8 cellular contexts compared by ENCODE assay signal in genomic region chr5:125485003-125485641, GRCh38.
DNase-seq lines count a peak whose midpoint lies in the region; ATAC-seq and TF ChIP-seq lines count a peak whose summit lies in the region.

No MANE protein-coding gene starts in this region.

- no peak for TF ChIP-seq CTCF in astrocyte of the spinal cord (IDR thresholded peaks at IDR 0.05; ENCODE audit: low read depth, low read length)

- ATAC-seq in GM19351 (IDR thresholded peaks at IDR 0.05; ENCODE audit: unreplicated experiment) (peak; percentile 52), GM21723 (IDR thresholded peaks at IDR 0.05; ENCODE audit: unreplicated experiment) (no peak), GM18519 (IDR thresholded peaks at IDR 0.05; ENCODE audit: low FRiP score, unreplicated experiment) (no peak)
- peak; percentile 79 to 87 for ATAC-seq in stimulated activated naive B cell treated with anti-CD40 and anti-IgM and Interleukin-4, amounts not matched to agents 10 μg/mL and 1 μg/mL and 100 μg/mL, for 72 hours (replicated peaks)
- no peak for ATAC-seq in activated T-cell treated with anti-CD3 and anti-CD28 coated beads, Interleukin-2, amount 50 U/mL, for 4 hours

- no peaks in the 10 kb centered on the region for H3K9me3 Mint-ChIP-seq in stimulated activated naive B cell treated with anti-CD40 and anti-IgM and Interleukin-4, amounts not matched to agents 10 μg/mL and 1 μg/mL and 100 μg/mL, for 72 hours
- peaks cover 8% of the 10 kb centered on the region for H3K9me3 Mint-ChIP-seq in activated T-cell treated with anti-CD3 and anti-CD28 coated beads, Interleukin-2, amount 50 U/mL, for 4 hours

- peaks cover 0 to 13% of the 10 kb centered on the region in 2 donors for H3K27me3 Mint-ChIP-seq in stimulated activated naive B cell treated with anti-CD40 and anti-IgM and Interleukin-4, amounts not matched to agents 10 μg/mL and 1 μg/mL and 100 μg/mL, for 72 hours
- no peaks in the 10 kb centered on the region for H3K27me3 Mint-ChIP-seq in activated T-cell treated with anti-CD3 and anti-CD28 coated beads, Interleukin-2, amount 50 U/mL, for 4 hours (ENCODE audit: low read depth)

- in situ Hi-C loops in astrocyte of the spinal cord (cut with HindIII; ENCODE audit: low sequenced_read_pairs): no loop called here

- peak overlapping the region in 1 of 2 donors; percentile 49 for H3K4me3 Mint-ChIP-seq in stimulated activated naive B cell treated with anti-CD40 and anti-IgM and Interleukin-4, amounts not matched to agents 10 μg/mL and 1 μg/mL and 100 μg/mL, for 72 hours
- H3K4me3 Mint-ChIP-seq in activated T-cell treated with anti-CD3 and anti-CD28 coated beads, Interleukin-2, amount 50 U/mL, for 4 hours: no peak overlapping the region

- DNase-seq in NCI-H2107 treated with DMSO at 0.1 percent for 48 hours (lab: John Stamatoyannopoulos, UW; ENCODE audit: unreplicated experiment) (peak; percentile 91), astrocyte of the spinal cord (ENCODE audit: low read depth, low spot score) (peak; percentile 99), iris pigment epithelial cell (ENCODE audit: low read depth) (peak; percentile 94)
- no peak for DNase-seq in stimulated activated naive B cell treated with anti-CD40 and anti-IgM and Interleukin-4, amounts not matched to agents 10 μg/mL and 1 μg/mL and 100 μg/mL, for 72 hours
- DNase-seq in activated T-cell treated with anti-CD3 and anti-CD28 coated beads, Interleukin-2, amount 50 U/mL, for 4 hours: no peak

- no peak overlapping the region for H3K4me3 ChIP-seq in astrocyte of the spinal cord (ENCODE audit: low read depth, low read length)

- H3K4me1 Mint-ChIP-seq in stimulated activated naive B cell treated with anti-CD40 and anti-IgM and Interleukin-4, amounts not matched to agents 10 μg/mL and 1 μg/mL and 100 μg/mL, for 72 hours: peaks cover 4 to 12% of the 10 kb centered on the region in 2 donors
- no peaks in the 10 kb centered on the region for H3K4me1 Mint-ChIP-seq in activated T-cell treated with anti-CD3 and anti-CD28 coated beads, Interleukin-2, amount 50 U/mL, for 4 hours (ENCODE audit: low read depth)

- H3K27ac Mint-ChIP-seq in stimulated activated naive B cell treated with anti-CD40 and anti-IgM and Interleukin-4, amounts not matched to agents 10 μg/mL and 1 μg/mL and 100 μg/mL, for 72 hours: no peak overlapping the region

- H3K36me3 Mint-ChIP-seq in stimulated activated naive B cell treated with anti-CD40 and anti-IgM and Interleukin-4, amounts not matched to agents 10 μg/mL and 1 μg/mL and 100 μg/mL, for 72 hours: no peaks in the 10 kb centered on the region
- no peaks in the 10 kb centered on the region for H3K36me3 Mint-ChIP-seq in activated T-cell treated with anti-CD3 and anti-CD28 coated beads, Interleukin-2, amount 50 U/mL, for 4 hours (ENCODE audit: insufficient read depth)

Comparison
In these comparisons a context has a peak if more than half of its experiments do, and no peak if none do; other contexts are left out.
1. ATAC-seq: peak in GM19351 (single experiment) and stimulated activated naive B cell treated with anti-CD40 and anti-IgM and Interleukin-4, amounts not matched to agents 10 μg/mL and 1 μg/mL and 100 μg/mL, for 72 hours (2 of 2); none in activated T-cell treated with anti-CD3 and anti-CD28 coated beads, Interleukin-2, amount 50 U/mL, for 4 hours (0 of 2), GM21723 (single experiment) and GM18519 (single experiment).
2. DNase-seq: peak in NCI-H2107 treated with DMSO at 0.1 percent for 48 hours (single experiment), astrocyte of the spinal cord (single experiment) and iris pigment epithelial cell (single experiment); none in stimulated activated naive B cell treated with anti-CD40 and anti-IgM and Interleukin-4, amounts not matched to agents 10 μg/mL and 1 μg/mL and 100 μg/mL, for 72 hours (single experiment) and activated T-cell treated with anti-CD3 and anti-CD28 coated beads, Interleukin-2, amount 50 U/mL, for 4 hours (single experiment).